Comparison of ENCODE assay signal across 27 cellular contexts in genomic region chr1:244626709-244627108, GRCh38. TPM values are rescaled to one million over a fixed set of nuclear protein-coding genes. Genes with fewer than 3 reads are reported as not detected.
DNase-seq lines count a peak whose midpoint lies in the region; ATAC-seq, FAIRE-seq and TF ChIP-seq lines count a peak whose summit lies in the region.
"Had no signal": no experiment of that assay in that cellular context is flagged by ENCODE, and none has a peak within 500 bp of the region (broad histone marks: within the 10 kb centered on the region; RNA-seq: fewer than 3 reads in every experiment).

No MANE protein-coding gene starts in this region.

- 1% methylated on average over 4 of the region's 4 CpGs for WGBS in K562 (ENCODE audit: insufficient coverage, low coverage, missing lambda C conversion rate)

- no peaks in the 10 kb centered on the region for H3K9me1 ChIP-seq in K562 (ENCODE audit: control insufficient read depth, insufficient read depth, low read length)

- ATAC-seq in PC-3, result no peak
- no peak for ATAC-seq in K562
- ATAC-seq: CD8-positive, alpha-beta T cell; GM12878 had no signal

- DNase-seq in PC-3 (no peak), K562 (ENCODE audit: extremely low read depth in 1 of 4, low spot score in 3 of 4) (no peak), NCI-H2107 (lab: John Stamatoyannopoulos, UW) (no peak), NK-92 (lab: John Stamatoyannopoulos, UW; ENCODE audit: unreplicated experiment) (no peak), AG08396 (ENCODE audit: low spot score) (no peak), T1000 (lab: John Stamatoyannopoulos, UW) (no peak)
- DNase-seq: 8988T; ACHN; AML-193; Caco-2; Calu3; CD4-positive, alpha-beta T cell; CD8-positive, alpha-beta T cell; DMS 273 treated with DMSO at 0.1 percent for 48 hours; DMS153; DMS53; DMS79; DND-41; EL; GDM1 had no signal

- H3K4me3 ChIP-seq in OCI-LY3 (ENCODE audit: low read length) (no peak overlapping the region), PC-3 (ENCODE audit: low read length) (no peak overlapping the region), K562 (no peak overlapping the region)
- H3K4me3 ChIP-seq: BLaER1 treated with 17β-estradiol and CSF1 and Interleukin-3, amounts not matched to agents 10 nM and 100 nM; GM12878 had no signal

- no peak for TF ChIP-seq RAD21 in K562 (CRISPR knock-in tag; conservative IDR thresholded peaks at IDR 0.05 in 1 of 2, IDR thresholded peaks at IDR 0.05 in 1 of 2)

- H3K4me2 ChIP-seq in OCI-LY3 (ENCODE audit: low read length), result 0 out of 2 replicates have a peak overlapping the region, but pooled peaks have one; percentile 15
- no peak overlapping the region for H3K4me2 ChIP-seq in PC-3 (ENCODE audit: low read length)
- no peak overlapping the region for H3K4me2 ChIP-seq in K562 (ENCODE audit: insufficient read depth, low read length)
- H3K4me2 ChIP-seq: BLaER1 treated with 17β-estradiol and CSF1 and Interleukin-3, amounts not matched to agents 10 nM and 100 nM had no signal

- in situ Hi-C loops in K562 (cut with MboI), result no loop called here

- H3K9me2 ChIP-seq in PC-3 (replicated peaks; ENCODE audit: low read length), result no peaks in the 10 kb centered on the region

- H3K27me3 ChIP-seq in OCI-LY3 (ENCODE audit: low read depth, low read length), result peaks cover 15% of the 10 kb centered on the region
- H3K27me3 ChIP-seq in PC-3 (ENCODE audit: low read length), result no peaks in the 10 kb centered on the region
- H3K27me3 ChIP-seq in K562 (ENCODE audit: control insufficient read depth in 2 of 2, insufficient read depth in 2 of 2, low read length in 2 of 2), result peaks cover 12 to 23% of the 10 kb centered on the region in 2 experiments
- H3K27me3 ChIP-seq: BLaER1 treated with 17β-estradiol and CSF1 and Interleukin-3, amounts not matched to agents 10 nM and 100 nM had no signal

- H3K79me2 ChIP-seq in OCI-LY3 (ENCODE audit: low read length) (no peaks in the 10 kb centered on the region), PC-3 (ENCODE audit: low read length) (no peaks in the 10 kb centered on the region), K562 (ENCODE audit: control insufficient read depth, insufficient read depth, low read length) (no peaks in the 10 kb centered on the region)

- no peaks in the 10 kb centered on the region for H3K36me3 ChIP-seq in OCI-LY3 (replicated peaks; ENCODE audit: low read depth, low read length)
- H3K36me3 ChIP-seq in PC-3 (ENCODE audit: low read depth, low read length), result no peaks in the 10 kb centered on the region
- H3K36me3 ChIP-seq in K562 (ENCODE audit: control insufficient read depth, insufficient read depth, low read length), result no peaks in the 10 kb centered on the region
- H3K36me3 ChIP-seq: BLaER1 treated with 17β-estradiol and CSF1 and Interleukin-3, amounts not matched to agents 10 nM and 100 nM had no signal

- H3K9ac ChIP-seq in OCI-LY3 (ENCODE audit: low read length), result no peak overlapping the region
- H3K9ac ChIP-seq in PC-3 (ENCODE audit: low read length), result no peak overlapping the region
- H3K9ac ChIP-seq in K562 (ENCODE audit: insufficient read depth in 1 of 2, low read depth in 2 of 2, low read length in 2 of 2), result no peak overlapping the region
- H3K9ac ChIP-seq: BLaER1 treated with 17β-estradiol and CSF1 and Interleukin-3, amounts not matched to agents 10 nM and 100 nM had no signal

- no peak for TF ChIP-seq EP300 in K562 (IDR thresholded peaks at IDR 0.05; ENCODE audit: low read length)

- H3K27ac ChIP-seq in OCI-LY3 (ENCODE audit: low read length) (no peak overlapping the region), PC-3 (ENCODE audit: low read length) (no peak overlapping the region), K562 (ENCODE audit: extremely low read depth, low read depth, low read length) (no peak overlapping the region)
- H3K27ac ChIP-seq: BLaER1 treated with 17β-estradiol and CSF1 and Interleukin-3, amounts not matched to agents 10 nM and 100 nM; C4-2B had no signal

- no peaks in the 10 kb centered on the region for H3F3A ChIP-seq in PC-3 (ENCODE audit: low read length, unreplicated experiment)

- intact Hi-C loops in PC-3 (cut with micrococcal nuclease) (no loop called here), K562 (cut with micrococcal nuclease) (no loop called here)

- TF ChIP-seq CTCF in OCI-LY3 (IDR thresholded peaks at IDR 0.05; ENCODE audit: low read depth, low read length) (no peak), PC-3 (conservative IDR thresholded peaks at IDR 0.05; ENCODE audit: low read depth, low read length) (no peak), K562 (IDR thresholded peaks at IDR 0.05 in 2 of 3, conservative IDR thresholded peaks at IDR 0.05 in 1 of 3; ENCODE audit: insufficient read depth in 2 of 3, low read depth in 1 of 3, low read length in 3 of 3) (no peak)

- TF ChIP-seq POLR2A in K562 (conservative IDR thresholded peaks at IDR 0.05), result no peak

- H2AFZ ChIP-seq in OCI-LY3 (ENCODE audit: low read depth, low read length), result peak overlapping the region; percentile 4; the same call in 1 of the 2 replicates
- H2AFZ ChIP-seq in PC-3 (ENCODE audit: low read length), result 0 out of 2 replicates have a peak overlapping the region, but pooled peaks have one; percentile 3
- no peak overlapping the region for H2AFZ ChIP-seq in K562 (ENCODE audit: low read depth, low read length)

- BruUV-seq in PC-3 (replicated peaks; lab: Mats Ljungman, UMichigan) (no TSS peak), K562 (replicated peaks; lab: Mats Ljungman, UMichigan) (no TSS peak)

- H3K4me1 ChIP-seq in OCI-LY3 (ENCODE audit: low read length), result no peaks in the 10 kb centered on the region
- no peaks in the 10 kb centered on the region for H3K4me1 ChIP-seq in PC-3 (ENCODE audit: insufficient read depth, low read length)
- no peaks in the 10 kb centered on the region for H3K4me1 ChIP-seq in K562 (replicated peaks in 1 of 2; ENCODE audit: control insufficient read depth in 2 of 2, insufficient read depth in 2 of 2, low read length in 2 of 2)
- H3K4me1 ChIP-seq: BLaER1 treated with 17β-estradiol and CSF1 and Interleukin-3, amounts not matched to agents 10 nM and 100 nM had no signal

- H3K9me3 ChIP-seq in OCI-LY3 (ENCODE audit: insufficient read depth, low read length) (no peaks in the 10 kb centered on the region), PC-3 (ENCODE audit: low read length) (no peaks in the 10 kb centered on the region), K562 (replicated peaks; ENCODE audit: control insufficient read depth, insufficient read depth, low read depth, low read length) (no peaks in the 10 kb centered on the region; the same call in 1 of the 2 replicates)

- CTCF ChIA-PET in PC-3 (lab: Charles Lee) (no interaction called here), K562 (lab: Yijun Ruan, JAX; ENCODE audit: low intra/inter-chr PET ratio) (no interaction called here)

- POLR2A ChIA-PET in PC-3 (lab: Charles Lee; ENCODE audit: unreplicated experiment), result no interaction called here
- POLR2A ChIA-PET in K562 (lab: Yijun Ruan, JAX), result no interaction called here

- H4K20me1 ChIP-seq in OCI-LY3 (ENCODE audit: insufficient read depth, low read length), result no peaks in the 10 kb centered on the region
- H4K20me1 ChIP-seq in PC-3 (ENCODE audit: low read length), result no peaks in the 10 kb centered on the region
- no peaks in the 10 kb centered on the region for H4K20me1 ChIP-seq in K562 (replicated peaks; ENCODE audit: control insufficient read depth, insufficient read depth, low read length)
- H4K20me1 ChIP-seq: BLaER1 treated with 17β-estradiol and CSF1 and Interleukin-3, amounts not matched to agents 10 nM and 100 nM had no signal

- peak; percentile 65 for FAIRE-seq in K562 (lab: Jason Lieb, UNC)
- FAIRE-seq: A204.1, GM12878, GM12892, GM18507 had no signal

TF ChIP-seq in K562, 482 proteins besides CTCF, POLR2A, EP300 and RAD21 (continues in another document):
- no peak for TF ChIP-seq ZNF551 (CRISPR knock-in tag; IDR thresholded peaks at IDR 0.05)
- TF ChIP-seq ZBTB11 (CRISPR knock-in tag; IDR thresholded peaks at IDR 0.05), result no peak

RNA-seq across cellular contexts. Expression of gene DESI2, which starts 26.2 kb away (rescaled TPM):
- total RNA-seq in PC-3 (2014; rRNA removed), result 58.7 and 81.8 TPM in 2 replicates
- total RNA-seq in K562 (2011; cell fraction: chromatin; rRNA removed; ENCODE audit: low replicate concordance), result 17.0 and 36.5 TPM in 2 replicates
- total RNA-seq in K562 (2011; cell fraction: nucleolus; rRNA removed), result 17.3 and 26.5 TPM in 2 replicates
- total RNA-seq in K562 (2011; cell fraction: nucleoplasm; rRNA removed), result 29.8 and 42.3 TPM in 2 replicates
- 40.8 TPM in 2 replicates for total RNA-seq in K562 (2014; rRNA removed)
- 56.9 and 60.6 TPM in 2 replicates for total RNA-seq in K562 (2014; rRNA removed; fragmentation: Illumina TruSeq; extraction: Trizol)
- total RNA-seq in K562 (2015; rRNA removed; fragmentation: Illumina TruSeq; extraction: Trizol), result 52.4 and 59.4 TPM in 2 replicates
- 42.3 and 43.9 TPM in 2 replicates for total RNA-seq in K562 (2021)
- 36.6 and 38.4 TPM in 2 replicates for polyA plus RNA-seq in K562 (2011; rRNA removed)
- 15.0 and 26.2 TPM in 2 replicates for polyA plus RNA-seq in K562 (2011; cell fraction: cytosol; rRNA removed)
- 19.6 and 27.0 TPM in 2 replicates for polyA plus RNA-seq in K562 (2011; cell fraction: nucleus; rRNA removed)
- polyA plus RNA-seq in K562 (2012), result 21.9 and 29.7 TPM in 2 replicates
- polyA plus RNA-seq in K562 (2014; fragmentation: Illumina TruSeq; extraction: Trizol), result 33.6 and 37.8 TPM in 2 replicates
- 10 to 100 TPM; 17.4 to 20.4 TPM for polyA plus RNA-seq in K562 (2014; fragmentation: Nextera tagmentation; extraction: Ambion mirVana)
- 26.1 and 26.9 TPM in 2 replicates for polyA plus RNA-seq in K562 (2014; rRNA removed)
- polyA minus RNA-seq in K562 (2011; rRNA and poly(A)+ RNA removed), result 55.3 and 64.0 TPM in 2 replicates
- 21.1 and 24.8 TPM in 2 replicates for polyA minus RNA-seq in K562 (2011; cell fraction: cytosol; rRNA and poly(A)+ RNA removed)
- polyA minus RNA-seq in K562 (2011; cell fraction: nucleus; rRNA and poly(A)+ RNA removed), result 25.3 and 40.5 TPM in 2 replicates
